9 cellular contexts compared by ENCODE assay signal in genomic region chr4:2193321-2193720, GRCh38.
"Had no signal": no experiment of that assay in that cellular context is flagged by ENCODE, and none has a peak within 500 bp of the region (broad histone marks: within the 10 kb centered on the region; RNA-seq: fewer than 3 reads in every experiment).

No MANE protein-coding gene starts in this region.

- DNase-seq: GM23248, GOT3, H7, HFFc6 had no signal

- FAIRE-seq: HepG2 had no signal

- H3K4me3 ChIP-seq: GM23248, HAP-1 had no signal

- H3K27ac Mint-ChIP-seq: HFFc6 had no signal

- H3K4me1 Mint-ChIP-seq: IgD-negative memory B cell had no signal

- H3K27ac ChIP-seq: GM23248, HL-60 had no signal

- H3K36me3 ChIP-seq: HAP-1 had no signal

- H3K9me3 ChIP-seq: HAP-1 had no signal

- H3K9me3 Mint-ChIP-seq: HFFc6, IgD-negative memory B cell had no signal

- H2AFZ ChIP-seq: GM23248 had no signal

- H3K27me3 Mint-ChIP-seq: IgD-negative memory B cell had no signal

- ATAC-seq: HCT116, HepG2 had no signal

- H3K9ac ChIP-seq: GM23248 had no signal

- H3K4me1 ChIP-seq: HAP-1 had no signal

- H3K4me3 Mint-ChIP-seq: HFFc6, IgD-negative memory B cell had no signal
